ENCODE assay signal across 1 cellular context in the genomic region with DNA sequence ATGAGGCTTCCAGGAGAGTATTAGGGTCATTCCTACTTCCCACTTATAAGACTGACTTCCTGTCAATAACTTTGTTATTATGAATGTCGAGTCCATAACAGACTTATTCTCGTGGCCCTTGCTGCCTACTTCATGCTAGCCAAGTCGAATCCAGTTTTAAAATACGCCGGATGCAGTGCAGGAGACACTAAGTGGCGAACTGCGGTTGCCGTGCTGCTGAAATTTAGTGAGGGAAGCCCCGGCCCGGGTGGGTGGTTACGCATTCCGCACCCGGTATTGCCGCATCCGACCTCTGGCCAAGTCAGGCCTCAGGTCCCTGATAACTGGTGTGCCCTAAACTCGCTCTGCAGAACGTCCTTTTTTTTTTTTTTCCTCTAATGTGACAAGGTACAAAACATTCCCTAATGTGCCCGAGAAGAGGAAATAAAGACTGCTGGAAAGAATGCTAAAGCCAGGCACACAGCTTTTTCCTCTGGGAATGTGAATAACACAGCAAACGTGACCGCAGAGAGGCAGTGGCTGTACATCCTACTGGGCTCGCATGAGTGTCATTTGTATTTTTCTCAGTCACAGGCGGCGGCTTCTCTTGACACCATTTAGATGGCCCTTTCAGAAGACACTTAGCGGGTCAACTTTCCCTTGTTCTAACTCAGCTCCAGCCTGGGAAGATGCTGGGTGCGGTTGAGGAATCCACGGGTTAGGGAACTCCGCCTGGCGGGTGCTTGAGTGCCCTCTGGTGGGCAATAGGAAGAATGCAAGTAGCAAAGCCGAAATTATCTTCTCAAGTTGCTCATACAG.
TF ChIP-seq lines count a peak whose summit lies in the region.

No MANE protein-coding gene starts in this region.

TF ChIP-seq in HepG2, 621 proteins besides CTCF, POLR2A, EP300 and RAD21 (continues in another document):
- TF ChIP-seq, protein P1, sequence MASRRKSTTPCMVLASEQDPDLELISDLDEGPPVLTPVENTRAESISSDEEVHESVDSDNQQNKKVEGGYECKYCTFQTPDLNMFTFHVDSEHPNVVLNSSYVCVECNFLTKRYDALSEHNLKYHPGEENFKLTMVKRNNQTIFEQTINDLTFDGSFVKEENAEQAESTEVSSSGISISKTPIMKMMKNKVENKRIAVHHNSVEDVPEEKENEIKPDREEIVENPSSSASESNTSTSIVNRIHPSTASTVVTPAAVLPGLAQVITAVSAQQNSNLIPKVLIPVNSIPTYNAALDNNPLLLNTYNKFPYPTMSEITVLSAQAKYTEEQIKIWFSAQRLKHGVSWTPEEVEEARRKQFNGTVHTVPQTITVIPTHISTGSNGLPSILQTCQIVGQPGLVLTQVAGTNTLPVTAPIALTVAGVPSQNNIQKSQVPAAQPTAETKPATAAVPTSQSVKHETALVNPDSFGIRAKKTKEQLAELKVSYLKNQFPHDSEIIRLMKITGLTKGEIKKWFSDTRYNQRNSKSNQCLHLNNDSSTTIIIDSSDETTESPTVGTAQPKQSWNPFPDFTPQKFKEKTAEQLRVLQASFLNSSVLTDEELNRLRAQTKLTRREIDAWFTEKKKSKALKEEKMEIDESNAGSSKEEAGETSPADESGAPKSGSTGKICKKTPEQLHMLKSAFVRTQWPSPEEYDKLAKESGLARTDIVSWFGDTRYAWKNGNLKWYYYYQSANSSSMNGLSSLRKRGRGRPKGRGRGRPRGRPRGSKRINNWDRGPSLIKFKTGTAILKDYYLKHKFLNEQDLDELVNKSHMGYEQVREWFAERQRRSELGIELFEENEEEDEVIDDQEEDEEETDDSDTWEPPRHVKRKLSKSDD (CRISPR knock-in tag; IDR thresholded peaks at IDR 0.05; ENCODE audit: low read depth), result peak; percentile 31; the same call in 1 of the 2 replicates
- TF ChIP-seq ZSCAN22 (CRISPR knock-in tag; IDR thresholded peaks at IDR 0.05) (0 out of 2 replicates have a peak, but pooled peaks have one; percentile 9), GATAD2A (CRISPR knock-in tag; IDR thresholded peaks at IDR 0.05) (peak; percentile 50), PHF8 (CRISPR knock-in tag; IDR thresholded peaks at IDR 0.05) (peak; percentile 36; the same call in 1 of the 2 replicates), ZNF619 (CRISPR knock-in tag; IDR thresholded peaks at IDR 0.05) (0 out of 2 replicates have a peak, but pooled peaks have one; percentile 32), CC2D1A (CRISPR knock-in tag; IDR thresholded peaks at IDR 0.05) (no peak), ZNF781 (CRISPR knock-in tag; IDR thresholded peaks at IDR 0.05; ENCODE audit: borderline replicate concordance, not compliant biosample characterization) (peak; percentile 74), KDM2A (CRISPR knock-in tag; IDR thresholded peaks at IDR 0.05; ENCODE audit: borderline replicate concordance, low read depth) (peak; percentile 61; the same call in 1 of the 2 replicates), FOXO1 (CRISPR knock-in tag; IDR thresholded peaks at IDR 0.05) (peak; percentile 61), KLF11 (CRISPR knock-in tag; IDR thresholded peaks at IDR 0.05) (0 out of 2 replicates have a peak, but pooled peaks have one; percentile 47), ZBTB7B (CRISPR knock-in tag; IDR thresholded peaks at IDR 0.05) (peak; percentile 39; the same call in 1 of the 2 replicates), ZNF761 (CRISPR knock-in tag; conservative IDR thresholded peaks at IDR 0.05) (peak; percentile 79; the same call in 1 of the 2 replicates), HHEX (CRISPR knock-in tag; IDR thresholded peaks at IDR 0.05) (0 out of 2 replicates have a peak, but pooled peaks have one; percentile 29), WIZ (CRISPR knock-in tag; IDR thresholded peaks at IDR 0.05) (peak; percentile 13; the same call in 1 of the 2 replicates), MYNN (CRISPR knock-in tag; IDR thresholded peaks at IDR 0.05; ENCODE audit: low read depth) (0 out of 2 replicates have a peak, but pooled peaks have one; percentile 35), ZNF230 (CRISPR knock-in tag; IDR thresholded peaks at IDR 0.05) (no peak), TARDBP (CRISPR knock-in tag; IDR thresholded peaks at IDR 0.05) (peak; percentile 57; the same call in 1 of the 2 replicates), CBFB (CRISPR knock-in tag; IDR thresholded peaks at IDR 0.05) (peak; percentile 53; the same call in 1 of the 2 replicates), ZC3H4 (CRISPR knock-in tag; IDR thresholded peaks at IDR 0.05; ENCODE audit: borderline replicate concordance) (0 out of 2 replicates have a peak, but pooled peaks have one; percentile 29), NRL (CRISPR knock-in tag; IDR thresholded peaks at IDR 0.05; ENCODE audit: borderline replicate concordance) (no peak), XBP1 (CRISPR knock-in tag; IDR thresholded peaks at IDR 0.05) (no peak), ZNF501 (CRISPR knock-in tag; IDR thresholded peaks at IDR 0.05) (peak; percentile 65), NR2F6 (IDR thresholded peaks at IDR 0.05) (peak; percentile 19; the same call in 1 of the 2 replicates), NR2F6 (CRISPR knock-in tag; IDR thresholded peaks at IDR 0.05) (0 out of 2 replicates have a peak, but pooled peaks have one; percentile 32), ESRRA (CRISPR knock-in tag; IDR thresholded peaks at IDR 0.05; ENCODE audit: low read depth) (no peak), ASH2L (IDR thresholded peaks at IDR 0.05; ENCODE audit: insufficient read length, low read depth, low read length) (peak; percentile 58), ZNF75D (CRISPR knock-in tag; IDR thresholded peaks at IDR 0.05; ENCODE audit: borderline replicate concordance) (no peak), FOXJ3 (CRISPR knock-in tag; IDR thresholded peaks at IDR 0.05; ENCODE audit: borderline replicate concordance) (peak; percentile 36; the same call in 1 of the 2 replicates), FOXA3 (CRISPR knock-in tag; IDR thresholded peaks at IDR 0.05) (peak; percentile 48), JUND (CRISPR knock-in tag; IDR thresholded peaks at IDR 0.05) (no peak)
- TF ChIP-seq, protein P2, sequence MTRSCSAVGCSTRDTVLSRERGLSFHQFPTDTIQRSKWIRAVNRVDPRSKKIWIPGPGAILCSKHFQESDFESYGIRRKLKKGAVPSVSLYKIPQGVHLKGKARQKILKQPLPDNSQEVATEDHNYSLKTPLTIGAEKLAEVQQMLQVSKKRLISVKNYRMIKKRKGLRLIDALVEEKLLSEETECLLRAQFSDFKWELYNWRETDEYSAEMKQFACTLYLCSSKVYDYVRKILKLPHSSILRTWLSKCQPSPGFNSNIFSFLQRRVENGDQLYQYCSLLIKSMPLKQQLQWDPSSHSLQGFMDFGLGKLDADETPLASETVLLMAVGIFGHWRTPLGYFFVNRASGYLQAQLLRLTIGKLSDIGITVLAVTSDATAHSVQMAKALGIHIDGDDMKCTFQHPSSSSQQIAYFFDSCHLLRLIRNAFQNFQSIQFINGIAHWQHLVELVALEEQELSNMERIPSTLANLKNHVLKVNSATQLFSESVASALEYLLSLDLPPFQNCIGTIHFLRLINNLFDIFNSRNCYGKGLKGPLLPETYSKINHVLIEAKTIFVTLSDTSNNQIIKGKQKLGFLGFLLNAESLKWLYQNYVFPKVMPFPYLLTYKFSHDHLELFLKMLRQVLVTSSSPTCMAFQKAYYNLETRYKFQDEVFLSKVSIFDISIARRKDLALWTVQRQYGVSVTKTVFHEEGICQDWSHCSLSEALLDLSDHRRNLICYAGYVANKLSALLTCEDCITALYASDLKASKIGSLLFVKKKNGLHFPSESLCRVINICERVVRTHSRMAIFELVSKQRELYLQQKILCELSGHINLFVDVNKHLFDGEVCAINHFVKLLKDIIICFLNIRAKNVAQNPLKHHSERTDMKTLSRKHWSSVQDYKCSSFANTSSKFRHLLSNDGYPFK (CRISPR knock-in tag; IDR thresholded peaks at IDR 0.05; ENCODE audit: borderline replicate concordance), result peak; percentile 74; the same call in 1 of the 2 replicates
- TF ChIP-seq, protein P3, sequence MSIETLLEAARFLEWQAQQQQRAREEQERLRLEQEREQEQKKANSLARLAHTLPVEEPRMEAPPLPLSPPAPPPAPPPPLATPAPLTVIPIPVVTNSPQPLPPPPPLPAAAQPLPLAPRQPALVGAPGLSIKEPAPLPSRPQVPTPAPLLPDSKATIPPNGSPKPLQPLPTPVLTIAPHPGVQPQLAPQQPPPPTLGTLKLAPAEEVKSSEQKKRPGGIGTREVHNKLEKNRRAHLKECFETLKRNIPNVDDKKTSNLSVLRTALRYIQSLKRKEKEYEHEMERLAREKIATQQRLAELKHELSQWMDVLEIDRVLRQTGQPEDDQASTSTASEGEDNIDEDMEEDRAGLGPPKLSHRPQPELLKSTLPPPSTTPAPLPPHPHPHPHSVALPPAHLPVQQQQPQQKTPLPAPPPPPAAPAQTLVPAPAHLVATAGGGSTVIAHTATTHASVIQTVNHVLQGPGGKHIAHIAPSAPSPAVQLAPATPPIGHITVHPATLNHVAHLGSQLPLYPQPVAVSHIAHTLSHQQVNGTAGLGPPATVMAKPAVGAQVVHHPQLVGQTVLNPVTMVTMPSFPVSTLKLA (IDR thresholded peaks at IDR 0.05), result no peak
- TF ChIP-seq, protein P4, sequence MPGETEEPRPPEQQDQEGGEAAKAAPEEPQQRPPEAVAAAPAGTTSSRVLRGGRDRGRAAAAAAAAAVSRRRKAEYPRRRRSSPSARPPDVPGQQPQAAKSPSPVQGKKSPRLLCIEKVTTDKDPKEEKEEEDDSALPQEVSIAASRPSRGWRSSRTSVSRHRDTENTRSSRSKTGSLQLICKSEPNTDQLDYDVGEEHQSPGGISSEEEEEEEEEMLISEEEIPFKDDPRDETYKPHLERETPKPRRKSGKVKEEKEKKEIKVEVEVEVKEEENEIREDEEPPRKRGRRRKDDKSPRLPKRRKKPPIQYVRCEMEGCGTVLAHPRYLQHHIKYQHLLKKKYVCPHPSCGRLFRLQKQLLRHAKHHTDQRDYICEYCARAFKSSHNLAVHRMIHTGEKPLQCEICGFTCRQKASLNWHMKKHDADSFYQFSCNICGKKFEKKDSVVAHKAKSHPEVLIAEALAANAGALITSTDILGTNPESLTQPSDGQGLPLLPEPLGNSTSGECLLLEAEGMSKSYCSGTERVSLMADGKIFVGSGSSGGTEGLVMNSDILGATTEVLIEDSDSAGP (CRISPR knock-in tag; IDR thresholded peaks at IDR 0.05; ENCODE audit: borderline replicate concordance), result peak; percentile 65; the same call in 1 of the 2 replicates
- TF ChIP-seq, protein P5, sequence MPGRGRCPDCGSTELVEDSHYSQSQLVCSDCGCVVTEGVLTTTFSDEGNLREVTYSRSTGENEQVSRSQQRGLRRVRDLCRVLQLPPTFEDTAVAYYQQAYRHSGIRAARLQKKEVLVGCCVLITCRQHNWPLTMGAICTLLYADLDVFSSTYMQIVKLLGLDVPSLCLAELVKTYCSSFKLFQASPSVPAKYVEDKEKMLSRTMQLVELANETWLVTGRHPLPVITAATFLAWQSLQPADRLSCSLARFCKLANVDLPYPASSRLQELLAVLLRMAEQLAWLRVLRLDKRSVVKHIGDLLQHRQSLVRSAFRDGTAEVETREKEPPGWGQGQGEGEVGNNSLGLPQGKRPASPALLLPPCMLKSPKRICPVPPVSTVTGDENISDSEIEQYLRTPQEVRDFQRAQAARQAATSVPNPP (CRISPR knock-in tag; IDR thresholded peaks at IDR 0.05), result no peak
- TF ChIP-seq, protein P6, sequence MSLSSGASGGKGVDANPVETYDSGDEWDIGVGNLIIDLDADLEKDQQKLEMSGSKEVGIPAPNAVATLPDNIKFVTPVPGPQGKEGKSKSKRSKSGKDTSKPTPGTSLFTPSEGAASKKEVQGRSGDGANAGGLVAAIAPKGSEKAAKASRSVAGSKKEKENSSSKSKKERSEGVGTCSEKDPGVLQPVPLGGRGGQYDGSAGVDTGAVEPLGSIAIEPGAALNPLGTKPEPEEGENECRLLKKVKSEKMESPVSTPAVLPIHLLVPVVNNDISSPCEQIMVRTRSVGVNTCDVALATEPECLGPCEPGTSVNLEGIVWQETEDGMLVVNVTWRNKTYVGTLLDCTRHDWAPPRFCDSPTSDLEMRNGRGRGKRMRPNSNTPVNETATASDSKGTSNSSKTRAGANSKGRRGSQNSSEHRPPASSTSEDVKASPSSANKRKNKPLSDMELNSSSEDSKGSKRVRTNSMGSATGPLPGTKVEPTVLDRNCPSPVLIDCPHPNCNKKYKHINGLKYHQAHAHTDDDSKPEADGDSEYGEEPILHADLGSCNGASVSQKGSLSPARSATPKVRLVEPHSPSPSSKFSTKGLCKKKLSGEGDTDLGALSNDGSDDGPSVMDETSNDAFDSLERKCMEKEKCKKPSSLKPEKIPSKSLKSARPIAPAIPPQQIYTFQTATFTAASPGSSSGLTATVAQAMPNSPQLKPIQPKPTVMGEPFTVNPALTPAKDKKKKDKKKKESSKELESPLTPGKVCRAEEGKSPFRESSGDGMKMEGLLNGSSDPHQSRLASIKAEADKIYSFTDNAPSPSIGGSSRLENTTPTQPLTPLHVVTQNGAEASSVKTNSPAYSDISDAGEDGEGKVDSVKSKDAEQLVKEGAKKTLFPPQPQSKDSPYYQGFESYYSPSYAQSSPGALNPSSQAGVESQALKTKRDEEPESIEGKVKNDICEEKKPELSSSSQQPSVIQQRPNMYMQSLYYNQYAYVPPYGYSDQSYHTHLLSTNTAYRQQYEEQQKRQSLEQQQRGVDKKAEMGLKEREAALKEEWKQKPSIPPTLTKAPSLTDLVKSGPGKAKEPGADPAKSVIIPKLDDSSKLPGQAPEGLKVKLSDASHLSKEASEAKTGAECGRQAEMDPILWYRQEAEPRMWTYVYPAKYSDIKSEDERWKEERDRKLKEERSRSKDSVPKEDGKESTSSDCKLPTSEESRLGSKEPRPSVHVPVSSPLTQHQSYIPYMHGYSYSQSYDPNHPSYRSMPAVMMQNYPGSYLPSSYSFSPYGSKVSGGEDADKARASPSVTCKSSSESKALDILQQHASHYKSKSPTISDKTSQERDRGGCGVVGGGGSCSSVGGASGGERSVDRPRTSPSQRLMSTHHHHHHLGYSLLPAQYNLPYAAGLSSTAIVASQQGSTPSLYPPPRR (CRISPR knock-in tag; IDR thresholded peaks at IDR 0.05; ENCODE audit: borderline replicate concordance), result peak; percentile 25; the same call in 1 of the 2 replicates
- TF ChIP-seq, protein P7, sequence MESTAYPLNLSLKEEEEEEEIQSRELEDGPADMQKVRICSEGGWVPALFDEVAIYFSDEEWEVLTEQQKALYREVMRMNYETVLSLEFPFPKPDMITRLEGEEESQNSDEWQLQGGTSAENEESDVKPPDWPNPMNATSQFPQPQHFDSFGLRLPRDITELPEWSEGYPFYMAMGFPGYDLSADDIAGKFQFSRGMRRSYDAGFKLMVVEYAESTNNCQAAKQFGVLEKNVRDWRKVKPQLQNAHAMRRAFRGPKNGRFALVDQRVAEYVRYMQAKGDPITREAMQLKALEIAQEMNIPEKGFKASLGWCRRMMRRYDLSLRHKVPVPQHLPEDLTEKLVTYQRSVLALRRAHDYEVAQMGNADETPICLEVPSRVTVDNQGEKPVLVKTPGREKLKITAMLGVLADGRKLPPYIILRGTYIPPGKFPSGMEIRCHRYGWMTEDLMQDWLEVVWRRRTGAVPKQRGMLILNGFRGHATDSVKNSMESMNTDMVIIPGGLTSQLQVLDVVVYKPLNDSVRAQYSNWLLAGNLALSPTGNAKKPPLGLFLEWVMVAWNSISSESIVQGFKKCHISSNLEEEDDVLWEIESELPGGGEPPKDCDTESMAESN (CRISPR knock-in tag; conservative IDR thresholded peaks at IDR 0.05), result 0 out of 2 replicates have a peak, but pooled peaks have one; percentile 68
